25 cellular contexts compared by ENCODE assay signal in the genomic region with DNA sequence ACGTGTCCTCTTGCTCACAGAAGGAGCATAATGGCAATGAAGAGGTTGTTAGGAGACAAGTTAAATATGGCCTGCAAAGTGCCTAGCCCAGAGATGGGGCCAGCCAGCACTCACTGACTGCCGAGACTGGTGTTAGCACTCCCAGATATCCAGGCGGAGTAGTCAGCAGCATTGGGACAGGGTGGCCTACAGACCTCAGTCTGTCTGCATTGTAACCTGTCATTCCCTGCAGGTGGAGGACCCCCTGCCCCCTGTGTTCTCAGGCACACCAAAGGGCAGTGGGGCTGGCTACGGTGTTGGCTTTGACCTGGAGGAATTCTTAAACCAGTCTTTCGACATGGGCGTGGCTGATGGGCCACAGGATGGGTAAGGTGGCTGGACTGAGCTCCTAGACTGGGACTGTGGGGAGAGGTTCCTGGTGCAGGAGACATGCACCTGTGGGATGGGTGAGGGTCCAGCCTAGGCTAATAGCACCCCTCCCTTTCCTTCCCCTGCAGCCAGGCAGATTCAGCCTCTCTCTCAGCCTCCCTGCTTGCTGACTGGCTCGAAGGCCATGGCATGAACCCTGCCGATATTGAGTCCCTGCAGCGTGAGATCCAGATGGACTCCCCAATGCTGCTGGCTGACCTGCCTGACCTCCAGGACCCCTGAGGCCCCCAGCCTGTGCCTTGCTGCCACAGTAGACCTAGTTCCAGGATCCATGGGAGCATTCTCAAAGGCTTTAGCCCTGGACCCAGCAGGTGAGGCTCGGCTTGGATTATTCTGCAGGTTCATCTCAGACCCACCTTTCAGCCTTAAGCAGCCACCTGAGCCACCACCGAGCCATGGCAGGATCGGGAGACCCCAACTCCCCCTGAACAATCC. TPM values are rescaled to one million over a fixed set of nuclear protein-coding genes. Genes with fewer than 3 reads are reported as not detected.
DNase-seq lines count a peak whose midpoint lies in the region; ATAC-seq and TF ChIP-seq lines count a peak whose summit lies in the region.
"Had no signal": no experiment of that assay in that cellular context is flagged by ENCODE, and none has a peak within 500 bp of the region (broad histone marks: within the 10 kb centered on the region; RNA-seq: fewer than 3 reads in every experiment).

No MANE protein-coding gene starts in this region.

- H3K4me1 ChIP-seq in left ventricle myocardium inferior: peaks cover 67% of the 10 kb centered on the region
- peaks cover 12 to 73% (median 51%) of the 10 kb centered on the region in 9 donors for H3K4me1 ChIP-seq in heart right ventricle
- peaks cover 20 to 52% of the 10 kb centered on the region in 2 donors for H3K4me1 ChIP-seq in esophagus (ENCODE audit: control insufficient read depth in 2 of 2, insufficient read depth in 2 of 2, low read length in 1 of 2)
- H3K4me1 ChIP-seq in tibial nerve: peaks cover 0 to 87% (median 47%) of the 10 kb centered on the region in 4 donors

- no peaks in the 10 kb centered on the region for H3K9me3 ChIP-seq in left ventricle myocardium inferior (replicated peaks)
- no peaks in the 10 kb centered on the region for H3K9me3 ChIP-seq in heart right ventricle
- no peaks in the 10 kb centered on the region for H3K9me3 ChIP-seq in esophagus (ENCODE audit: control insufficient read depth in 2 of 2, insufficient read depth in 1 of 2, low read depth in 1 of 2, low read length in 1 of 2)
- H3K9me3 ChIP-seq in tibial nerve: no peaks in the 10 kb centered on the region
- H3K9me3 ChIP-seq: BLaER1 treated with 17β-estradiol and CSF1 and Interleukin-3, amounts not matched to agents 10 nM and 100 nM; HAP-1; suprapubic skin had no signal

- TF ChIP-seq EP300 in tibial nerve (IDR thresholded peaks at IDR 0.05): no peak

- 84 to 87% methylated on average over 12 of the region's 12 CpGs for WGBS in heart right ventricle, 2 donors
- WGBS in esophagus, 2 donors: 80 to 87% methylated on average over 12 of the region's 12 CpGs
- WGBS in tibial nerve, 2 donors: 75 to 78% methylated on average over 10 to 12 of the region's 12 CpGs

- no peak overlapping the region for H3K4me3 ChIP-seq in left ventricle myocardium inferior
- H3K4me3 ChIP-seq in heart right ventricle: no peak overlapping the region
- no peak overlapping the region for H3K4me3 ChIP-seq in esophagus (ENCODE audit: low read depth in 1 of 2, low read length in 2 of 2)
- H3K4me3 ChIP-seq in tibial nerve: no peak overlapping the region
- H3K4me3 ChIP-seq: BLaER1 treated with 17β-estradiol and CSF1 and Interleukin-3, amounts not matched to agents 10 nM and 100 nM; HAP-1; suprapubic skin had no signal

- H3K36me3 ChIP-seq in left ventricle myocardium inferior (peaks cover 47% of the 10 kb centered on the region), heart right ventricle (peaks cover 0 to 68% (median 25%) of the 10 kb centered on the region in 9 donors), esophagus (ENCODE audit: control insufficient read depth in 2 of 2, insufficient read depth in 2 of 2, low read length in 1 of 2) (peaks cover 10 to 38% of the 10 kb centered on the region in 2 donors), tibial nerve (peaks cover 2 to 53% (median 30%) of the 10 kb centered on the region in 3 donors)

- no peak for ATAC-seq in heart right ventricle
- ATAC-seq in omental fat pad (ENCODE audit: low FRiP score): no peak
- ATAC-seq in activated CD4-positive, CD25-positive, alpha-beta regulatory T cell treated with anti-CD3 and anti-CD28 coated beads, Interleukin-2, amount 50 U/mL, for 24 hours: no peak
- no peak for ATAC-seq in GM19463 (IDR thresholded peaks at IDR 0.05; ENCODE audit: unreplicated experiment)
- ATAC-seq: foreskin keratinocyte; stimulated activated memory B cell treated with anti-CD40 and anti-IgM and Interleukin-4, amounts not matched to agents 10 μg/mL and 1 μg/mL and 100 μg/mL, for 72 hours had no signal

- DNase-seq in left ventricle myocardium inferior (no peak), heart right ventricle (no peak), omental fat pad (ENCODE audit: low spot score) (peak; percentile 11), tibial nerve (ENCODE audit: low spot score in 2 of 2) (no peak), KG1 (lab: John Stamatoyannopoulos, UW) (no peak)
- DNase-seq: activated CD4-positive, alpha-beta T cell treated with anti-CD3 and anti-CD28 coated beads, Interleukin-2, amount 50 U/mL, for 1 hour; Calu3; effector CD4-positive, alpha-beta T cell; foreskin keratinocyte; NCI-H1048; NCI-H1694 treated with DMSO at 0.1 percent for 48 hours; NCI-H526; stimulated activated CD4-positive, alpha-beta T cell treated with anti-CD3 and anti-CD28 coated beads, Interleukin-2, amount 100 ng/mL, for 48 hours; T-helper 9 cell had no signal

- TF ChIP-seq POLR2A in tibial nerve (IDR thresholded peaks at IDR 0.05): no peak

- intact Hi-C loops in left ventricle myocardium inferior (cut with micrococcal nuclease): no loop called here
- intact Hi-C loops in heart right ventricle (cut with DNase I): no loop called here

- no peaks in the 10 kb centered on the region for H3K27me3 ChIP-seq in left ventricle myocardium inferior (ENCODE audit: low read depth)
- no peaks in the 10 kb centered on the region for H3K27me3 ChIP-seq in heart right ventricle
- no peaks in the 10 kb centered on the region for H3K27me3 ChIP-seq in esophagus (ENCODE audit: control insufficient read depth in 1 of 2, insufficient read depth in 2 of 2, low read length in 2 of 2)
- no peaks in the 10 kb centered on the region for H3K27me3 ChIP-seq in tibial nerve
- H3K27me3 ChIP-seq: BLaER1 treated with 17β-estradiol and CSF1 and Interleukin-3, amounts not matched to agents 10 nM and 100 nM; foreskin keratinocyte; suprapubic skin had no signal

- TF ChIP-seq CTCF in left ventricle myocardium inferior (IDR thresholded peaks at IDR 0.05; ENCODE audit: borderline replicate concordance) (no peak), heart right ventricle (IDR thresholded peaks at IDR 0.05) (no peak), omental fat pad (IDR thresholded peaks at IDR 0.05) (no peak), tibial nerve (IDR thresholded peaks at IDR 0.05) (no peak)

- peak overlapping the region; percentile 88 for H3K27ac ChIP-seq in left ventricle myocardium inferior (replicated peaks)
- H3K27ac ChIP-seq in heart right ventricle: no peak overlapping the region
- peak overlapping the region; percentile 9 to 51 for H3K27ac ChIP-seq in esophagus (ENCODE audit: low read depth in 2 of 2, low read length in 1 of 2)
- H3K27ac ChIP-seq in tibial nerve: peak overlapping the region; percentile 6 to 97 (median 64)
- H3K27ac ChIP-seq: BLaER1 treated with 17β-estradiol and CSF1 and Interleukin-3, amounts not matched to agents 10 nM and 100 nM; epithelial cell of prostate; foreskin keratinocyte had no signal

RNA-seq across cellular contexts. Expression of a gene that starts 4.2 kb away (rescaled TPM):
- total RNA-seq in left ventricle myocardium inferior (65.6 TPM), heart right ventricle (100 to 1,000 TPM in 1 of 10 donors, 10 to 100 TPM in 9; 15.4 to 101 (median 41.6) TPM), omental fat pad (100 to 1,000 TPM in 2 of 4 donors, 10 to 100 TPM in 2; 79.0 to 170 (median 111) TPM), tibial nerve (100 to 1,000 TPM in 1 of 4 donors, 10 to 100 TPM in 3; 30.6 to 131 (median 53.4) TPM)
- polyA plus RNA-seq in heart right ventricle (10 to 100 TPM; 27.5 to 44.7 TPM), esophagus (10 to 100 TPM in 1 of 2 donors, 1 to 10 TPM in 1; 8.3 to 33.7 TPM)
- total RNA-seq: Calu3, foreskin keratinocyte, mononuclear cell, pulmonary artery endothelial cell had no signal
- polyA plus RNA-seq: foreskin keratinocyte, neural cell had no signal

RNA-seq across cellular contexts. Expression of a gene that starts 4.5 kb away (rescaled TPM):
- total RNA-seq in left ventricle myocardium inferior (11.4 TPM), heart right ventricle (10 to 100 TPM in 6 of 10 donors, 1 to 10 TPM in 4; 7.3 to 16.6 (median 11.4) TPM), omental fat pad (10 to 100 TPM; 12.9 to 25.2 (median 21.9) TPM), tibial nerve (10 to 100 TPM; 29.5 to 62.4 (median 39.3) TPM)
- polyA plus RNA-seq in heart right ventricle (10 to 100 TPM in 1 of 2 donors, 1 to 10 TPM in 1; 9.1 to 12.3 TPM), esophagus (10 to 100 TPM; 27.7 to 28.3 TPM)

RNA-seq across cellular contexts. Expression of a gene that starts 20.3 kb away (rescaled TPM):
- total RNA-seq in left ventricle myocardium inferior (8.8 TPM), heart right ventricle (10 to 100 TPM in 5 of 10 donors, 1 to 10 TPM in 5; 5.3 to 18.8 (median 10.4) TPM), omental fat pad (10 to 100 TPM in 3 of 4 donors, 1 to 10 TPM in 1; 8.0 to 27.4 (median 18.3) TPM), tibial nerve (10 to 100 TPM; 21.6 to 65.4 (median 43.4) TPM)
- polyA plus RNA-seq in heart right ventricle (10 to 100 TPM in 1 of 2 donors, 1 to 10 TPM in 1; 9.4 to 11.6 TPM), esophagus (10 to 100 TPM in 1 of 2 donors, 1 to 10 TPM in 1; 8.2 to 11.5 TPM)

RNA-seq across cellular contexts. Expression of a gene that starts 28.2 kb away (rescaled TPM):
- total RNA-seq in left ventricle myocardium inferior (1.6 TPM), heart right ventricle (1 to 10 TPM in 5 of 10 donors, under 1 TPM in 5; 0.64 to 4.2 (median 1.0) TPM), omental fat pad (1 to 10 TPM in 3 of 4 donors, under 1 TPM in 1; 0.44 to 3.0 (median 1.7) TPM), tibial nerve (1 to 10 TPM in 3 of 4 donors, under 1 TPM in 1; 0.44 to 2.5 (median 1.8) TPM)
- polyA plus RNA-seq in heart right ventricle (1 to 10 TPM; 4.4 to 8.1 TPM), esophagus (1 to 10 TPM; 1.1 to 3.7 TPM)

Comparison
In these comparisons a context has a peak if more than half of its experiments do, and no peak if none do; other contexts are left out.
1. H3K27ac ChIP-seq: peak in left ventricle myocardium inferior (single experiment), esophagus (2 of 2) and tibial nerve (4 of 4); none in heart right ventricle (0 of 10).